ENCODE assay signal across 10 cellular contexts in the genomic region with DNA sequence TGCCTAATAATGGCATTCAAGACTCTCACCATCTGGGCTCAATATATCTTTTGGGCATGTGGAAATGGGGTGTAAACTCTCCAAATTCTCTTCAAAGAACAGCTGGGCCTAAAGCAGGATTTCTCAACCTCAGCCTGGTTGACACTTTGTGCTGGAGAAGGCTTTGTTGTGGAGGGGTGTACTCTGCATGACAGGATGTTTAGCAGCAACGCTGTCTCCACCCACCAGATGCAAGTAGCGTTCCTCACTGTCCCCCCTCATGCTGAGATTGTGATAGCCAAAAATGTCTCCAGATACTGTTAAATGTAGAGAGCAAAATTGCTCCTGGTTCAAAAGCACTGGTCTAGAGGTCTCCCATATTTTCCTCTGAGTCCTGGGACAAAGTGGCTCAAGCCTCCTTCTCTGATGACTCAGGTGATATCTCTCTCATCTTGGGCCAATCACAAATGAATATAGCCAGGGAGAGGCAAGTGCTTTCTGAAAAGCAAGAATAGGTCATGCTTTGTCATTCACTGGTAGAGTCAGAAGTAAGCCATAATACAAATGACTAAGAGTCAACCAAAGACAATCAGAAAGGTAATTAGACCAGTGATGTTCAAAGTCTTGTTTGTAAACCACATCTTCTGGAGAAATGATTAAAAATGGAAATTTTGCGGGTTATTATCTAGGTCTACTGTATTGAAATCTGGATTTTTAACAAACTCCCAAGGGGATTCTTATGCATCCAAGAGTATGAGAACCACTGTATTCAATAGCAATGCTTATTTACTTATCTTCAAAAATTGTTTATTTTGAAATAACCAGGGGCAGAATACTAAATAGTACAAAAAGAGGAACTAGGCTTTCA.
DNase-seq lines count a peak whose midpoint lies in the region; ATAC-seq and TF ChIP-seq lines count a peak whose summit lies in the region.
"Had no signal": no experiment of that assay in that cellular context is flagged by ENCODE, and none has a peak within 500 bp of the region (broad histone marks: within the 10 kb centered on the region; RNA-seq: fewer than 3 reads in every experiment).

No MANE protein-coding gene starts in this region.

- no peaks in the 10 kb centered on the region for H4K20me1 ChIP-seq in SK-N-SH (ENCODE audit: insufficient read depth)

- H3K79me2 ChIP-seq in SK-N-SH (ENCODE audit: insufficient read depth), result no peaks in the 10 kb centered on the region

- peak overlapping the region; percentile 56 to 64 for H3K4me3 Mint-ChIP-seq in effector memory CD8-positive, alpha-beta T cell

- DNase-seq in SK-N-SH, result no peak
- peak; percentile 23 for DNase-seq in activated CD4-positive, alpha-beta T cell treated with anti-CD3 and anti-CD28 coated beads, Interleukin-2, amount 50 U/mL, for 1 hour
- peak; percentile 49 to 58 (median 57) for DNase-seq in effector memory CD8-positive, alpha-beta T cell
- DNase-seq in stimulated activated CD8-positive, alpha-beta memory T cell treated with anti-CD3 and anti-CD28 coated beads, Interleukin-7, amount 100 ng/mL, for 48 hours (ENCODE audit: extremely low read depth in 1 of 2, low read depth in 1 of 2), result peak; percentile 1 to 4
- no peak for DNase-seq in occipital lobe (lab: John Stamatoyannopoulos, UW)
- DNase-seq: 8988T, RPMI8226 had no signal

- H3F3A ChIP-seq in SK-N-SH (replicated peaks; ENCODE audit: insufficient read depth), result no peaks in the 10 kb centered on the region

- H3K4me1 Mint-ChIP-seq in effector memory CD8-positive, alpha-beta T cell (ENCODE audit: low read depth in 2 of 2), result peaks cover 28 to 39% of the 10 kb centered on the region in 2 donors

- 62% methylated on average over 3 of the region's 3 CpGs for WGBS in SK-N-SH (ENCODE audit: low lambda C conversion rate)

- H3K36me3 ChIP-seq in SK-N-SH (replicated peaks in 1 of 2; ENCODE audit: control insufficient read depth in 1 of 2, insufficient read depth in 2 of 2, low read length in 1 of 2), result no peaks in the 10 kb centered on the region

- no peaks in the 10 kb centered on the region for H3K36me3 Mint-ChIP-seq in effector memory CD8-positive, alpha-beta T cell (ENCODE audit: insufficient read depth)

- no peaks in the 10 kb centered on the region for H3K9me3 Mint-ChIP-seq in effector memory CD8-positive, alpha-beta T cell

- H3K27ac ChIP-seq in SK-N-SH (ENCODE audit: low read depth in 2 of 2, low read length in 1 of 2), result peak overlapping the region; percentile 35 to 97; a peak in 3 of 4 replicates

- no peak overlapping the region for H3K4me3 ChIP-seq in SK-N-SH (ENCODE audit: low read depth in 2 of 2, low read length in 1 of 2)

- H3K9me3 ChIP-seq in SK-N-SH, result no peaks in the 10 kb centered on the region

- H3K9ac ChIP-seq in SK-N-SH, result no peak overlapping the region

- TF ChIP-seq EP300 in SK-N-SH (IDR thresholded peaks at IDR 0.05; ENCODE audit: borderline replicate concordance in 1 of 2, low read depth in 1 of 2, low read length in 1 of 2), result no peak

- H3K9me2 ChIP-seq in SK-N-SH, result no peaks in the 10 kb centered on the region

- no peaks in the 10 kb centered on the region for H3K27me3 ChIP-seq in SK-N-SH (ENCODE audit: insufficient read depth)

- H2AFZ ChIP-seq in SK-N-SH (ENCODE audit: low read depth), result no peak overlapping the region

- no peak overlapping the region for H3K4me2 ChIP-seq in SK-N-SH

- TF ChIP-seq CTCF in SK-N-SH (IDR thresholded peaks at IDR 0.05), result no peak

- ATAC-seq in SK-N-SH treated with all-trans-retinoic acid at 6 μM for 48 hours, result no peak; the same call in 2 of the 3 replicates
- ATAC-seq in effector memory CD8-positive, alpha-beta T cell (replicated peaks), result peak; percentile 99
- no peak for ATAC-seq in HG03039 (IDR thresholded peaks at IDR 0.05; ENCODE audit: unreplicated experiment)
- ATAC-seq in GM19455 (IDR thresholded peaks at IDR 0.05; ENCODE audit: unreplicated experiment), result no peak

- no peaks in the 10 kb centered on the region for H3K27me3 Mint-ChIP-seq in effector memory CD8-positive, alpha-beta T cell

- TF ChIP-seq RAD21 in SK-N-SH (IDR thresholded peaks at IDR 0.05; ENCODE audit: low read length), result no peak

- CTCF ChIA-PET in SK-N-SH (lab: Yijun Ruan, JAX), result interaction anchor here (1.0 kb wide), 2 partner anchors 12 to 195 kb away, joined by 3 to 6 read pairs; no protein-coding TSS in a partner anchor

- peaks cover 0 to 19% of the 10 kb centered on the region in 2 experiments; a peak in 2 of 4 replicates for H3K4me1 ChIP-seq in SK-N-SH (ENCODE audit: control insufficient read depth in 1 of 2, insufficient read depth in 2 of 2, low read depth in 1 of 2, low read length in 1 of 2)

- H3K27ac Mint-ChIP-seq in effector memory CD8-positive, alpha-beta T cell, result peak overlapping the region; percentile 84 to 87

- POLR2A ChIA-PET in SK-N-SH (lab: Yijun Ruan, JAX), result no interaction called here

TF ChIP-seq in SK-N-SH, 30 proteins besides CTCF, POLR2A, EP300 and RAD21 (continues in another document):
- TF ChIP-seq FOXM1 (IDR thresholded peaks at IDR 0.05; ENCODE audit: low read depth), result no peak
- TF ChIP-seq, protein P1, sequence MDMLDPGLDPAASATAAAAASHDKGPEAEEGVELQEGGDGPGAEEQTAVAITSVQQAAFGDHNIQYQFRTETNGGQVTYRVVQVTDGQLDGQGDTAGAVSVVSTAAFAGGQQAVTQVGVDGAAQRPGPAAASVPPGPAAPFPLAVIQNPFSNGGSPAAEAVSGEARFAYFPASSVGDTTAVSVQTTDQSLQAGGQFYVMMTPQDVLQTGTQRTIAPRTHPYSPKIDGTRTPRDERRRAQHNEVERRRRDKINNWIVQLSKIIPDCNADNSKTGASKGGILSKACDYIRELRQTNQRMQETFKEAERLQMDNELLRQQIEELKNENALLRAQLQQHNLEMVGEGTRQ (IDR thresholded peaks at IDR 0.05; ENCODE audit: borderline replicate concordance, low read depth, low read length), result no peak
- TF ChIP-seq ELF1 (IDR thresholded peaks at IDR 0.05), result no peak
- no peak for TF ChIP-seq POLR2AphosphoS5 (IDR thresholded peaks at IDR 0.05; ENCODE audit: low read depth, low read length)
- TF ChIP-seq, protein P2, sequence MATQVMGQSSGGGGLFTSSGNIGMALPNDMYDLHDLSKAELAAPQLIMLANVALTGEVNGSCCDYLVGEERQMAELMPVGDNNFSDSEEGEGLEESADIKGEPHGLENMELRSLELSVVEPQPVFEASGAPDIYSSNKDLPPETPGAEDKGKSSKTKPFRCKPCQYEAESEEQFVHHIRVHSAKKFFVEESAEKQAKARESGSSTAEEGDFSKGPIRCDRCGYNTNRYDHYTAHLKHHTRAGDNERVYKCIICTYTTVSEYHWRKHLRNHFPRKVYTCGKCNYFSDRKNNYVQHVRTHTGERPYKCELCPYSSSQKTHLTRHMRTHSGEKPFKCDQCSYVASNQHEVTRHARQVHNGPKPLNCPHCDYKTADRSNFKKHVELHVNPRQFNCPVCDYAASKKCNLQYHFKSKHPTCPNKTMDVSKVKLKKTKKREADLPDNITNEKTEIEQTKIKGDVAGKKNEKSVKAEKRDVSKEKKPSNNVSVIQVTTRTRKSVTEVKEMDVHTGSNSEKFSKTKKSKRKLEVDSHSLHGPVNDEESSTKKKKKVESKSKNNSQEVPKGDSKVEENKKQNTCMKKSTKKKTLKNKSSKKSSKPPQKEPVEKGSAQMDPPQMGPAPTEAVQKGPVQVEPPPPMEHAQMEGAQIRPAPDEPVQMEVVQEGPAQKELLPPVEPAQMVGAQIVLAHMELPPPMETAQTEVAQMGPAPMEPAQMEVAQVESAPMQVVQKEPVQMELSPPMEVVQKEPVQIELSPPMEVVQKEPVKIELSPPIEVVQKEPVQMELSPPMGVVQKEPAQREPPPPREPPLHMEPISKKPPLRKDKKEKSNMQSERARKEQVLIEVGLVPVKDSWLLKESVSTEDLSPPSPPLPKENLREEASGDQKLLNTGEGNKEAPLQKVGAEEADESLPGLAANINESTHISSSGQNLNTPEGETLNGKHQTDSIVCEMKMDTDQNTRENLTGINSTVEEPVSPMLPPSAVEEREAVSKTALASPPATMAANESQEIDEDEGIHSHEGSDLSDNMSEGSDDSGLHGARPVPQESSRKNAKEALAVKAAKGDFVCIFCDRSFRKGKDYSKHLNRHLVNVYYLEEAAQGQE (IDR thresholded peaks at IDR 0.05; ENCODE audit: low read depth, low read length), result no peak

TF ChIP-seq in SK-N-SH treated with all-trans-retinoic acid at 6 μM for 48 hours, 23 proteins besides CTCF, POLR2A, EP300 and RAD21:
- TF ChIP-seq ZNF8 (CRISPR knock-in tag; IDR thresholded peaks at IDR 0.05) (no peak), ZNF70 (CRISPR knock-in tag; IDR thresholded peaks at IDR 0.05) (no peak), GLIS3 (CRISPR knock-in tag; IDR thresholded peaks at IDR 0.05) (no peak), ZNF565 (CRISPR knock-in tag; conservative IDR thresholded peaks at IDR 0.05; ENCODE audit: low read depth) (no peak)
- TF ChIP-seq, protein P3, sequence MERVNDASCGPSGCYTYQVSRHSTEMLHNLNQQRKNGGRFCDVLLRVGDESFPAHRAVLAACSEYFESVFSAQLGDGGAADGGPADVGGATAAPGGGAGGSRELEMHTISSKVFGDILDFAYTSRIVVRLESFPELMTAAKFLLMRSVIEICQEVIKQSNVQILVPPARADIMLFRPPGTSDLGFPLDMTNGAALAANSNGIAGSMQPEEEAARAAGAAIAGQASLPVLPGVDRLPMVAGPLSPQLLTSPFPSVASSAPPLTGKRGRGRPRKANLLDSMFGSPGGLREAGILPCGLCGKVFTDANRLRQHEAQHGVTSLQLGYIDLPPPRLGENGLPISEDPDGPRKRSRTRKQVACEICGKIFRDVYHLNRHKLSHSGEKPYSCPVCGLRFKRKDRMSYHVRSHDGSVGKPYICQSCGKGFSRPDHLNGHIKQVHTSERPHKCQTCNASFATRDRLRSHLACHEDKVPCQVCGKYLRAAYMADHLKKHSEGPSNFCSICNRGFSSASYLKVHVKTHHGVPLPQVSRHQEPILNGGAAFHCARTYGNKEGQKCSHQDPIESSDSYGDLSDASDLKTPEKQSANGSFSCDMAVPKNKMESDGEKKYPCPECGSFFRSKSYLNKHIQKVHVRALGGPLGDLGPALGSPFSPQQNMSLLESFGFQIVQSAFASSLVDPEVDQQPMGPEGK (CRISPR knock-in tag; IDR thresholded peaks at IDR 0.05; ENCODE audit: borderline replicate concordance), result no peak

Comparison
In these comparisons a context has a peak if more than half of its experiments do, and no peak if none do; other contexts are left out.
1. DNase-seq: peak in activated CD4-positive, alpha-beta T cell treated with anti-CD3 and anti-CD28 coated beads, Interleukin-2, amount 50 U/mL, for 1 hour (single experiment), effector memory CD8-positive, alpha-beta T cell (3 of 3) and stimulated activated CD8-positive, alpha-beta memory T cell treated with anti-CD3 and anti-CD28 coated beads, Interleukin-7, amount 100 ng/mL, for 48 hours (2 of 2); none in SK-N-SH (single experiment) and occipital lobe (single experiment).